1 cellular context compared by ENCODE assay signal in genomic region chr2:28390241-28390856, GRCh38.
TF ChIP-seq lines count a peak whose summit lies in the region.

No MANE protein-coding gene starts in this region.

TF ChIP-seq in HEK293, 187 proteins besides CTCF, POLR2A, EP300 and RAD21 (continued from another document and continues in another):
- TF ChIP-seq ZNF416 (tag by site-specific recombination; IDR thresholded peaks at IDR 0.05): no peak
- 0 out of 2 replicates have a peak, but pooled peaks have one; percentile 25 for TF ChIP-seq BCL11B (tag by site-specific recombination; IDR thresholded peaks at IDR 0.05; ENCODE audit: low read depth)
- no peak for TF ChIP-seq ZNF280D (tag by site-specific recombination; IDR thresholded peaks at IDR 0.05)
- no peak for TF ChIP-seq TCF7L2 (IDR thresholded peaks at IDR 0.05; ENCODE audit: borderline replicate concordance, low read depth, low read length)
- no peak for TF ChIP-seq KLF7 (tag by site-specific recombination; IDR thresholded peaks at IDR 0.05; ENCODE audit: borderline replicate concordance)
- no peak for TF ChIP-seq ZNF837 (tag by site-specific recombination; IDR thresholded peaks at IDR 0.05)
- TF ChIP-seq BCL11A (tag by site-specific recombination; IDR thresholded peaks at IDR 0.05; ENCODE audit: low read depth): no peak
- TF ChIP-seq YY2 (tag by site-specific recombination; IDR thresholded peaks at IDR 0.05): no peak
- no peak for TF ChIP-seq ZNF132 (tag by site-specific recombination; IDR thresholded peaks at IDR 0.05; ENCODE audit: borderline replicate concordance)
- TF ChIP-seq, protein P1, sequence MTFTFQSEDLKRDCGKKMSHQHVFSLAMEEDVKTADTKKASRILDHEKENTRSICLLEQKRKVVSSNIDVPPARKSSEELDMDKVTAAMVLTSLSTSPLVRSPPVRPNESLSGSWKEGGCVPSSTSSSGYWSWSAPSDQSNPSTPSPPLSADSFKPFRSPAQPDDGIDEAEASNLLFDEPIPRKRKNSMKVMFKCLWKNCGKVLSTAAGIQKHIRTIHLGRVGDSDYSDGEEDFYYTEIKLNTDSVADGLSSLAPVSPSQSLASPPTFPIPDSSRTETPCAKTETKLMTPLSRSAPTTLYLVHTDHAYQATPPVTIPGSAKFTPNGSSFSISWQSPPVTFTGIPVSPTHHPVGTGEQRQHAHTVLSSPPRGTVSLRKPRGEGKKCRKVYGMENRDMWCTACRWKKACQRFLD (tag by site-specific recombination; IDR thresholded peaks at IDR 0.05): no peak
- TF ChIP-seq, protein P2, sequence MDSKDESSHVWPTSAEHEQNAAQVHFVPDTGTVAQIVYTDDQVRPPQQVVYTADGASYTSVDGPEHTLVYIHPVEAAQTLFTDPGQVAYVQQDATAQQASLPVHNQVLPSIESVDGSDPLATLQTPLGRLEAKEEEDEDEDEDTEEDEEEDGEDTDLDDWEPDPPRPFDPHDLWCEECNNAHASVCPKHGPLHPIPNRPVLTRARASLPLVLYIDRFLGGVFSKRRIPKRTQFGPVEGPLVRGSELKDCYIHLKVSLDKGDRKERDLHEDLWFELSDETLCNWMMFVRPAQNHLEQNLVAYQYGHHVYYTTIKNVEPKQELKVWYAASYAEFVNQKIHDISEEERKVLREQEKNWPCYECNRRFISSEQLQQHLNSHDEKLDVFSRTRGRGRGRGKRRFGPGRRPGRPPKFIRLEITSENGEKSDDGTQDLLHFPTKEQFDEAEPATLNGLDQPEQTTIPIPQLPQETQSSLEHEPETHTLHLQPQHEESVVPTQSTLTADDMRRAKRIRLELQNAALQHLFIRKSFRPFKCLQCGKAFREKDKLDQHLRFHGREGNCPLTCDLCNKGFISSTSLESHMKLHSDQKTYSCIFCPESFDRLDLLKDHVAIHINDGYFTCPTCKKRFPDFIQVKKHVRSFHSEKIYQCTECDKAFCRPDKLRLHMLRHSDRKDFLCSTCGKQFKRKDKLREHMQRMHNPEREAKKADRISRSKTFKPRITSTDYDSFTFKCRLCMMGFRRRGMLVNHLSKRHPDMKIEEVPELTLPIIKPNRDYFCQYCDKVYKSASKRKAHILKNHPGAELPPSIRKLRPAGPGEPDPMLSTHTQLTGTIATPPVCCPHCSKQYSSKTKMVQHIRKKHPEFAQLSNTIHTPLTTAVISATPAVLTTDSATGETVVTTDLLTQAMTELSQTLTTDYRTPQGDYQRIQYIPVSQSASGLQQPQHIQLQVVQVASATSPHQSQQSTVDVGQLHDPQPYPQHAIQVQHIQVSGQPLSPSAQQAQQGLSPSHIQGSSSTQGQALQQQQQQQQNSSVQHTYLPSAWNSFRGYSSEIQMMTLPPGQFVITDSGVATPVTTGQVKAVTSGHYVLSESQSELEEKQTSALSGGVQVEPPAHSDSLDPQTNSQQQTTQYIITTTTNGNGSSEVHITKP (tag by site-specific recombination; IDR thresholded peaks at IDR 0.05): 0 out of 2 replicates have a peak, but pooled peaks have one; percentile 22
- TF ChIP-seq ZSCAN16 (tag by site-specific recombination; IDR thresholded peaks at IDR 0.05): no peak
- no peak for TF ChIP-seq REPIN1 (tag by site-specific recombination; IDR thresholded peaks at IDR 0.05; ENCODE audit: low read depth)
- no peak for TF ChIP-seq ZNF248 (tag by site-specific recombination; IDR thresholded peaks at IDR 0.05)
- TF ChIP-seq ZNF626 (tag by site-specific recombination; IDR thresholded peaks at IDR 0.05): no peak
- no peak for TF ChIP-seq ZNF174 (tag by site-specific recombination; IDR thresholded peaks at IDR 0.05)
- TF ChIP-seq ZBTB10 (tag by site-specific recombination; IDR thresholded peaks at IDR 0.05): no peak
- no peak for TF ChIP-seq ZBTB49 (tag by site-specific recombination; IDR thresholded peaks at IDR 0.05; ENCODE audit: low read depth)
- TF ChIP-seq ZNF202 (tag by site-specific recombination; IDR thresholded peaks at IDR 0.05; ENCODE audit: borderline replicate concordance): no peak
- TF ChIP-seq ZNF747 (tag by site-specific recombination; IDR thresholded peaks at IDR 0.05): no peak
- TF ChIP-seq, protein P3, sequence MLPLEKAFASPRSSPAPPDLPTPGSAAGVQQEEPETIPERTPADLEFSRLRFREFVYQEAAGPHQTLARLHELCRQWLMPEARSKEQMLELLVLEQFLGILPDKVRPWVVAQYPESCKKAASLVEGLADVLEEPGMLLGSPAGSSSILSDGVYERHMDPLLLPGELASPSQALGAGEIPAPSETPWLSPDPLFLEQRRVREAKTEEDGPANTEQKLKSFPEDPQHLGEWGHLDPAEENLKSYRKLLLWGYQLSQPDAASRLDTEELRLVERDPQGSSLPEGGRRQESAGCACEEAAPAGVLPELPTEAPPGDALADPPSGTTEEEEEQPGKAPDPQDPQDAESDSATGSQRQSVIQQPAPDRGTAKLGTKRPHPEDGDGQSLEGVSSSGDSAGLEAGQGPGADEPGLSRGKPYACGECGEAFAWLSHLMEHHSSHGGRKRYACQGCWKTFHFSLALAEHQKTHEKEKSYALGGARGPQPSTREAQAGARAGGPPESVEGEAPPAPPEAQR (tag by site-specific recombination; IDR thresholded peaks at IDR 0.05): no peak
- TF ChIP-seq, protein P4, sequence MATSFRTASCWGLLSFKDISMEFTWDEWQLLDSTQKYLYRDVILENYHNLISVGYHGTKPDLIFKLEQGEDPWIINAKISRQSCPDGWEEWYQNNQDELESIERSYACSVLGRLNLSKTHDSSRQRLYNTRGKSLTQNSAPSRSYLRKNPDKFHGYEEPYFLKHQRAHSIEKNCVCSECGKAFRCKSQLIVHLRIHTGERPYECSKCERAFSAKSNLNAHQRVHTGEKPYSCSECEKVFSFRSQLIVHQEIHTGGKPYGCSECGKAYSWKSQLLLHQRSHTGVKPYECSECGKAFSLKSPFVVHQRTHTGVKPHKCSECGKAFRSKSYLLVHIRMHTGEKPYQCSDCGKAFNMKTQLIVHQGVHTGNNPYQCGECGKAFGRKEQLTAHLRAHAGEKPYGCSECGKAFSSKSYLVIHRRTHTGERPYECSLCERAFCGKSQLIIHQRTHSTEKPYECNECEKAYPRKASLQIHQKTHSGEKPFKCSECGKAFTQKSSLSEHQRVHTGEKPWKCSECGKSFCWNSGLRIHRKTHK (tag by site-specific recombination; IDR thresholded peaks at IDR 0.05): no peak
- no peak for TF ChIP-seq ZNF146 (tag by site-specific recombination; IDR thresholded peaks at IDR 0.05)
- TF ChIP-seq IKZF3 (tag by site-specific recombination; IDR thresholded peaks at IDR 0.05): peak; percentile 55; the same call in 1 of the 2 replicates
- TF ChIP-seq ZNF112 (tag by site-specific recombination; IDR thresholded peaks at IDR 0.05): no peak
- TF ChIP-seq GLI2 (tag by site-specific recombination; IDR thresholded peaks at IDR 0.05; ENCODE audit: borderline replicate concordance, low read depth): no peak
- TF ChIP-seq ZNF544 (tag by site-specific recombination; IDR thresholded peaks at IDR 0.05): no peak
- peak; percentile 66 for TF ChIP-seq PATZ1 (tag by site-specific recombination; IDR thresholded peaks at IDR 0.05)
- no peak for TF ChIP-seq ZNF707 (tag by site-specific recombination; IDR thresholded peaks at IDR 0.05)
- no peak; the same call in 1 of the 2 replicates for TF ChIP-seq SP7 (tag by site-specific recombination; IDR thresholded peaks at IDR 0.05)
- no peak for TF ChIP-seq ZNF658 (tag by site-specific recombination; IDR thresholded peaks at IDR 0.05)
- TF ChIP-seq ZNF768 (tag by site-specific recombination; IDR thresholded peaks at IDR 0.05): no peak
- TF ChIP-seq RBAK (tag by site-specific recombination; IDR thresholded peaks at IDR 0.05): no peak
- no peak for TF ChIP-seq ZBTB1 (tag by site-specific recombination; IDR thresholded peaks at IDR 0.05)
- no peak for TF ChIP-seq SETDB1 (IDR thresholded peaks at IDR 0.05; ENCODE audit: insufficient read length, low read length)
- no peak for TF ChIP-seq ZNF785 (tag by site-specific recombination; IDR thresholded peaks at IDR 0.05)
- peak; percentile 50 for TF ChIP-seq EGR2 (tag by site-specific recombination; IDR thresholded peaks at IDR 0.05; ENCODE audit: low read depth)
- no peak for TF ChIP-seq ZNF138 (tag by site-specific recombination; IDR thresholded peaks at IDR 0.05; ENCODE audit: borderline replicate concordance)
- TF ChIP-seq ZNF23 (tag by site-specific recombination; IDR thresholded peaks at IDR 0.05; ENCODE audit: borderline replicate concordance): no peak
- TF ChIP-seq, protein P5, sequence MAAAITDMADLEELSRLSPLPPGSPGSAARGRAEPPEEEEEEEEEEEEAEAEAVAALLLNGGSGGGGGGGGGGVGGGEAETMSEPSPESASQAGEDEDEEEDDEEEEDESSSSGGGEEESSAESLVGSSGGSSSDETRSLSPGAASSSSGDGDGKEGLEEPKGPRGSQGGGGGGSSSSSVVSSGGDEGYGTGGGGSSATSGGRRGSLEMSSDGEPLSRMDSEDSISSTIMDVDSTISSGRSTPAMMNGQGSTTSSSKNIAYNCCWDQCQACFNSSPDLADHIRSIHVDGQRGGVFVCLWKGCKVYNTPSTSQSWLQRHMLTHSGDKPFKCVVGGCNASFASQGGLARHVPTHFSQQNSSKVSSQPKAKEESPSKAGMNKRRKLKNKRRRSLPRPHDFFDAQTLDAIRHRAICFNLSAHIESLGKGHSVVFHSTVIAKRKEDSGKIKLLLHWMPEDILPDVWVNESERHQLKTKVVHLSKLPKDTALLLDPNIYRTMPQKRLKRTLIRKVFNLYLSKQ (tag by site-specific recombination; IDR thresholded peaks at IDR 0.05; ENCODE audit: borderline replicate concordance): no peak
- no peak for TF ChIP-seq GFI1B (tag by site-specific recombination; IDR thresholded peaks at IDR 0.05)
- TF ChIP-seq SP3 (tag by site-specific recombination; IDR thresholded peaks at IDR 0.05): peak; percentile 74
- TF ChIP-seq ZNF274 (IDR thresholded peaks at IDR 0.05; ENCODE audit: low read length): no peak
- TF ChIP-seq ZNF274 (tag by site-specific recombination; IDR thresholded peaks at IDR 0.05; ENCODE audit: borderline replicate concordance): no peak
- TF ChIP-seq ZNF791 (tag by site-specific recombination; IDR thresholded peaks at IDR 0.05): no peak
- peak; percentile 66 for TF ChIP-seq SP2 (tag by site-specific recombination; IDR thresholded peaks at IDR 0.05)
